In the genomic region with DNA sequence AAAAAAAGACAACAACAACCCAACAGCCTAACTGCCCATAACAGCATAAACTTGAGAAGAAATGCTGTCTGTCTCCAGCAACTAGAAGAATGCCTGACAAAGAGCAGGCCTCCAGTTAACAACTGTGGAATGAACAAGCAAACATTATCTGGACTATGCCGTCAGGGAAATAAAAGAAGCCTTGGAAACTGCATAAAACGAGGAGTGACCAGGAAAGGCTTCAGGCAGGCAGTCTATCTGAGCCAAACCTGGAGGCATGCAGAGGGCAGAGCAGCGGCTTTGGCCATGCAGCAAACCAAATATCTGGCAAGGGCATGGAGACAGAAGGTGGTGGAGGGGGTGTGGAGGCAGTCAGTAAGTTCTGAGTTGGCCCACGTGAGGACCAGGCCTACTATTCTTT, we compare ENCODE assay signal across 23 cellular contexts. TPM values are rescaled to one million over a fixed set of nuclear protein-coding genes. Genes with fewer than 3 reads are reported as not detected.
DNase-seq lines count a peak whose midpoint lies in the region; ATAC-seq and TF ChIP-seq lines count a peak whose summit lies in the region.
"Had no signal": no experiment of that assay in that cellular context is flagged by ENCODE, and none has a peak within 500 bp of the region (broad histone marks: within the 10 kb centered on the region; RNA-seq: fewer than 3 reads in every experiment).

No MANE protein-coding gene starts in this region.

- no peak for TF ChIP-seq CTCF in IMR-90 (conservative IDR thresholded peaks at IDR 0.05; ENCODE audit: low read depth, low read length)
- no peak for TF ChIP-seq CTCF in body of pancreas (IDR thresholded peaks at IDR 0.05)

- H3K4me1 Mint-ChIP-seq in activated T-cell treated with anti-CD3 and anti-CD28 coated beads, Interleukin-2, amount 50 U/mL, for 72 hours (ENCODE audit: low read depth) = peaks cover 31% of the 10 kb centered on the region

- H3K27me3 Mint-ChIP-seq in activated T-cell treated with anti-CD3 and anti-CD28 coated beads, Interleukin-2, amount 50 U/mL, for 72 hours (ENCODE audit: low read depth) = peaks cover 6% of the 10 kb centered on the region

- H2AFZ ChIP-seq in IMR-90 (replicated peaks; ENCODE audit: low read length, poor library complexity) = no peak overlapping the region
- H2AFZ ChIP-seq in trophoblast cell (ENCODE audit: insufficient read depth, low read length, poor library complexity) = no peak overlapping the region

- no peak overlapping the region for H3K56ac ChIP-seq in IMR-90 (ENCODE audit: extremely low read depth, insufficient read depth, low read length)

- intact Hi-C loops in IMR-90 (cut with micrococcal nuclease) (no loop called here), body of pancreas (cut with DNase I) (no loop called here)

- H3K9me1 ChIP-seq in IMR-90 (ENCODE audit: insufficient read depth, low read length) = no peaks in the 10 kb centered on the region

- H3K4me3 ChIP-seq in IMR-90 (ENCODE audit: insufficient read depth, low read depth, low read length) (no peak overlapping the region), body of pancreas (no peak overlapping the region), trophoblast cell (ENCODE audit: low read depth, low read length) (no peak overlapping the region)
- H3K4me3 ChIP-seq: breast epithelium, K562, lung, MG63 had no signal

- H3K9me3 ChIP-seq in IMR-90 (ENCODE audit: control insufficient read depth, insufficient read depth, low read length) (no peaks in the 10 kb centered on the region), body of pancreas (no peaks in the 10 kb centered on the region), trophoblast cell (ENCODE audit: insufficient read depth, low read depth, low read length) (no peaks in the 10 kb centered on the region)
- H3K9me3 ChIP-seq: breast epithelium, MG63 had no signal

- DNase-seq in IMR-90 (peak; percentile 25), body of pancreas (peak in 3 of 4 donors; percentile 25 to 43 (median 35)), left lobe of liver (ENCODE audit: low spot score) (no peak), trophoblast cell (no peak), HuH-7 (ENCODE audit: low spot score) (no peak)
- DNase-seq in activated CD4-positive, CD25-positive, alpha-beta regulatory T cell treated with anti-CD3 and anti-CD28 coated beads, Interleukin-2, amount 50 U/mL, for 72 hours = no peak
- DNase-seq in activated T-cell treated with anti-CD3 and anti-CD28 coated beads, Interleukin-2, amount 50 U/mL, for 72 hours = no peak
- DNase-seq: activated CD4-positive, alpha-beta memory T cell treated with anti-CD3 and anti-CD28 coated beads for 36 hours; activated effector memory CD4-positive, alpha-beta T cell treated with anti-CD3 and anti-CD28 coated beads, Interleukin-2, amount 50 U/mL, for 16 hours; foreskin fibroblast; HCEC 1CT; hippocampal formation; MG63; natural killer cell; NCI-H1436 treated with DMSO at 0.1 percent for 48 hours; NCI-H510A treated with DMSO at 0.1 percent for 48 hours; T-helper 17 cell had no signal

- H3K79me2 ChIP-seq in trophoblast cell (ENCODE audit: control insufficient read depth, insufficient read depth, low read length, poor library complexity) = no peaks in the 10 kb centered on the region

- no peak overlapping the region for H2AK9ac ChIP-seq in IMR-90 (replicated peaks; ENCODE audit: low read depth, low read length, poor library complexity)

- no peak overlapping the region for H2AK5ac ChIP-seq in IMR-90 (ENCODE audit: low read depth, low read length)
- no peak overlapping the region for H2AK5ac ChIP-seq in trophoblast cell (ENCODE audit: low read length)

- 0 out of 2 replicates have a peak, but pooled peaks cover 2% of the 10 kb centered on the region for H3K4me1 ChIP-seq in IMR-90 (ENCODE audit: control insufficient read depth, insufficient read depth, low read length)
- H3K4me1 ChIP-seq in body of pancreas = peaks cover 44% of the 10 kb centered on the region
- peaks cover 19 to 20% of the 10 kb centered on the region in 2 experiments for H3K4me1 ChIP-seq in trophoblast cell (ENCODE audit: control insufficient read depth in 1 of 2, insufficient read depth in 2 of 2, low read length in 2 of 2)
- H3K4me1 ChIP-seq: breast epithelium had no signal

- no peaks in the 10 kb centered on the region for H4K20me1 ChIP-seq in IMR-90 (ENCODE audit: insufficient read depth, low read length)

- no peak for TF ChIP-seq POLR2A in IMR-90 (IDR thresholded peaks at IDR 0.05; ENCODE audit: low read depth, low read length)
- TF ChIP-seq POLR2A in body of pancreas (IDR thresholded peaks at IDR 0.05) = no peak

- no peak overlapping the region for H4K12ac ChIP-seq in trophoblast cell (ENCODE audit: low read depth, low read length)

- H3K4ac ChIP-seq in IMR-90 (ENCODE audit: low read depth, low read length) = no peak overlapping the region
- H3K4ac ChIP-seq in trophoblast cell (ENCODE audit: low read depth, low read length) = no peak overlapping the region

- H3K4me2 ChIP-seq in IMR-90 (ENCODE audit: low read depth, low read length) (no peak overlapping the region), trophoblast cell (ENCODE audit: low read length) (peak overlapping the region; percentile 1)

- H3K27ac ChIP-seq in IMR-90 (ENCODE audit: insufficient read depth, low read length) (no peak overlapping the region), body of pancreas (no peak overlapping the region), trophoblast cell (ENCODE audit: low read depth, low read length) (no peak overlapping the region)

- dilution Hi-C loops in IMR-90 (cut with HindIII; ENCODE audit: low sequenced_read_pairs, unreplicated experiment) = no loop called here

- H3K36me3 Mint-ChIP-seq in activated T-cell treated with anti-CD3 and anti-CD28 coated beads, Interleukin-2, amount 50 U/mL, for 72 hours (ENCODE audit: insufficient read depth in 2 of 2) = peaks cover 0 to 3% of the 10 kb centered on the region in 2 donors
- H3K36me3 Mint-ChIP-seq: activated CD4-positive, alpha-beta memory T cell treated with anti-CD3 and anti-CD28 coated beads for 36 hours; natural killer cell; WTC11 had no signal

- no TSS peak for BruUV-seq in IMR-90 (replicated peaks; lab: Mats Ljungman, UMichigan)

- H3K9me3 Mint-ChIP-seq in activated T-cell treated with anti-CD3 and anti-CD28 coated beads, Interleukin-2, amount 50 U/mL, for 72 hours = no peaks in the 10 kb centered on the region
- H3K9me3 Mint-ChIP-seq: activated CD4-positive, alpha-beta memory T cell treated with anti-CD3 and anti-CD28 coated beads for 36 hours; natural killer cell had no signal

- no peak overlapping the region for H4K91ac ChIP-seq in IMR-90 (ENCODE audit: insufficient read depth, low read depth, low read length)
- no peak overlapping the region for H4K91ac ChIP-seq in trophoblast cell (ENCODE audit: low read depth, low read length)

- peak; percentile 53 for ATAC-seq in IMR-90 (ENCODE audit: low read depth)
- ATAC-seq in body of pancreas = no peak
- peak; percentile 41 for ATAC-seq in left lobe of liver
- ATAC-seq in GM19455 (IDR thresholded peaks at IDR 0.05; ENCODE audit: unreplicated experiment) = no peak
- no peak for ATAC-seq in activated T-cell treated with anti-CD3 and anti-CD28 coated beads, Interleukin-2, amount 50 U/mL, for 72 hours (replicated peaks in 1 of 2)
- ATAC-seq: K562, natural killer cell, T-helper 17 cell had no signal

- no peak overlapping the region for H2BK5ac ChIP-seq in IMR-90 (ENCODE audit: low read depth, low read length, poor library complexity, severe bottlenecking)
- no peak overlapping the region for H2BK5ac ChIP-seq in trophoblast cell (ENCODE audit: low read depth, low read length, poor library complexity)

- H3K9ac ChIP-seq in IMR-90 (ENCODE audit: low read depth, low read length) = no peak overlapping the region
- H3K9ac ChIP-seq in trophoblast cell (ENCODE audit: low read length) = no peak overlapping the region

- H2BK20ac ChIP-seq in IMR-90 (ENCODE audit: low read depth, low read length) = no peak overlapping the region

- no peak overlapping the region for H2BK12ac ChIP-seq in trophoblast cell (ENCODE audit: low read length)

- no peak overlapping the region for H4K5ac ChIP-seq in IMR-90 (ENCODE audit: low read depth, low read length)

- TF ChIP-seq RAD21 in IMR-90 (IDR thresholded peaks at IDR 0.05; ENCODE audit: low read length) = no peak

- no peak overlapping the region for H2BK120ac ChIP-seq in IMR-90 (ENCODE audit: low read depth, low read length)
- no peak overlapping the region for H2BK120ac ChIP-seq in trophoblast cell (ENCODE audit: insufficient read depth, low read length, poor library complexity)

- in situ Hi-C loops in IMR-90 (cut with MboI; ENCODE audit: low sequenced_read_pairs) = no loop called here

- CTCF ChIA-PET in IMR-90 (lab: Yijun Ruan, JAX) = no interaction called here

- H3K23ac ChIP-seq in IMR-90 (ENCODE audit: low read depth, low read length) = 0 out of 2 replicates have a peak overlapping the region, but pooled peaks have one; percentile 15
- no peak overlapping the region for H3K23ac ChIP-seq in trophoblast cell (ENCODE audit: low read length)

- H3K79me1 ChIP-seq in IMR-90 (ENCODE audit: low read depth in 1 of 2, low read length in 2 of 2) = no peaks in the 10 kb centered on the region
- H3K79me1 ChIP-seq in trophoblast cell (ENCODE audit: low read length) = no peaks in the 10 kb centered on the region

- no peaks in the 10 kb centered on the region for H3K36me3 ChIP-seq in IMR-90 (ENCODE audit: control insufficient read depth, insufficient read depth, low read length)
- H3K36me3 ChIP-seq in body of pancreas (replicated peaks in 1 of 2; ENCODE audit: insufficient read depth in 1 of 2, low read depth in 2 of 2) = no peaks in the 10 kb centered on the region
- H3K36me3 ChIP-seq in trophoblast cell (ENCODE audit: control insufficient read depth in 1 of 2, insufficient read depth in 2 of 2, low read length in 2 of 2) = no peaks in the 10 kb centered on the region
- H3K36me3 ChIP-seq: breast epithelium, MG63 had no signal

- H3K27ac Mint-ChIP-seq in activated T-cell treated with anti-CD3 and anti-CD28 coated beads, Interleukin-2, amount 50 U/mL, for 72 hours = no peak overlapping the region
- H3K27ac Mint-ChIP-seq: activated CD4-positive, alpha-beta memory T cell treated with anti-CD3 and anti-CD28 coated beads for 36 hours; natural killer cell; T-helper 17 cell had no signal

- no peak overlapping the region for H3K14ac ChIP-seq in IMR-90 (replicated peaks; ENCODE audit: low read depth, low read length)
- H3K14ac ChIP-seq in trophoblast cell (ENCODE audit: low read length) = no peak overlapping the region

- H3K18ac ChIP-seq in IMR-90 (ENCODE audit: low read depth, low read length) (no peak overlapping the region), trophoblast cell (ENCODE audit: low read length) (no peak overlapping the region)

- WGBS in IMR-90 (ENCODE audit: extremely low coverage in 2 of 2, insufficient read length in 1 of 2), 2 experiments = 36% methylated on average over 3 of the region's 4 CpGs; no CpG with 5 or more reads in 1 of the 2 experiments
- 33 to 38% methylated on average over 4 of the region's 4 CpGs for WGBS in body of pancreas, 2 donors
- no CpG with 5 or more reads among the region's 4 CpGs for WGBS in trophoblast cell (ENCODE audit: extremely low coverage, insufficient coverage, insufficient read length)

- POLR2A ChIA-PET in IMR-90 (lab: Charles Lee; ENCODE audit: unreplicated experiment) = no interaction called here

- H2BK15ac ChIP-seq in IMR-90 (ENCODE audit: low read depth, low read length) = no peak overlapping the region

- H4K8ac ChIP-seq in IMR-90 (ENCODE audit: low read depth in 2 of 2, low read length in 2 of 2) = no peak overlapping the region
- H4K8ac ChIP-seq in trophoblast cell (ENCODE audit: low read depth, low read length) = no peak overlapping the region

- H3K4me3 Mint-ChIP-seq in activated T-cell treated with anti-CD3 and anti-CD28 coated beads, Interleukin-2, amount 50 U/mL, for 72 hours = no peak overlapping the region
- H3K4me3 Mint-ChIP-seq: activated CD4-positive, alpha-beta memory T cell treated with anti-CD3 and anti-CD28 coated beads for 36 hours; CD14-positive monocyte; T-helper 17 cell; WTC11 had no signal

- H3K27me3 ChIP-seq in IMR-90 (ENCODE audit: control insufficient read depth, insufficient read depth, low read length) = peaks cover 32% of the 10 kb centered on the region
- H3K27me3 ChIP-seq in body of pancreas = no peaks in the 10 kb centered on the region
- peaks cover 6% of the 10 kb centered on the region for H3K27me3 ChIP-seq in trophoblast cell (ENCODE audit: insufficient read depth, low read length)
- H3K27me3 ChIP-seq: breast epithelium, MG63 had no signal

RNA-seq across cellular contexts. Expression of gene HES6, which starts 11.1 kb away (rescaled TPM):
- total RNA-seq in IMR-90 (2012; rRNA removed) = 1.3 and 1.4 TPM in 2 replicates
- polyA plus RNA-seq in IMR-90 (2012; rRNA removed) = 3.3 TPM in 2 replicates
- polyA plus RNA-seq in IMR-90 (2012; cell fraction: cytosol; rRNA removed) = 3.6 and 6.2 TPM in 2 replicates
- 9.5 and 25.2 TPM in 2 replicates for polyA plus RNA-seq in IMR-90 (2012; cell fraction: nucleus; rRNA removed; ENCODE audit: low replicate concordance)
- total RNA-seq in body of pancreas = 10 to 100 TPM; 15.5 to 29.3 TPM
- total RNA-seq in left lobe of liver = 5.3 TPM
- 4.2 and 4.3 TPM in 2 replicates for polyA plus RNA-seq in trophoblast cell (2013)
- total RNA-seq in activated T-cell treated with anti-CD3 and anti-CD28 coated beads, Interleukin-2, amount 50 U/mL, for 72 hours = 1 to 10 TPM; 1.6 to 2.0 TPM

RNA-seq across cellular contexts. Expression of gene ILKAP, which starts 25.2 kb away (rescaled TPM):
- total RNA-seq in IMR-90 (2012; rRNA removed) (13.3 and 15.3 TPM in 2 replicates), body of pancreas (10 to 100 TPM; 22.8 to 44.8 TPM), left lobe of liver (20.1 TPM)
- polyA plus RNA-seq in IMR-90 (2012; rRNA removed) = 44.2 and 44.4 TPM in 2 replicates
- polyA plus RNA-seq in IMR-90 (2012; cell fraction: cytosol; rRNA removed) = 23.3 and 46.0 TPM in 2 replicates
- 79.8 and 140 TPM in 2 replicates for polyA plus RNA-seq in IMR-90 (2012; cell fraction: nucleus; rRNA removed; ENCODE audit: low replicate concordance)
- 20.9 and 21.5 TPM in 2 replicates for polyA plus RNA-seq in trophoblast cell (2013)
- total RNA-seq in activated T-cell treated with anti-CD3 and anti-CD28 coated beads, Interleukin-2, amount 50 U/mL, for 72 hours = 10 to 100 TPM; 53.2 to 55.5 TPM

RNA-seq across cellular contexts. Expression of gene PER2, which starts 59.7 kb away (rescaled TPM):
- total RNA-seq in IMR-90 (2012; rRNA removed) (2.8 and 3.2 TPM in 2 replicates), body of pancreas (10 to 100 TPM; 10.9 to 21.8 TPM), left lobe of liver (8.0 TPM)
- 1.7 and 2.1 TPM in 2 replicates for polyA plus RNA-seq in IMR-90 (2012; rRNA removed)
- 0.60 and 0.80 TPM in 2 replicates for polyA plus RNA-seq in IMR-90 (2012; cell fraction: cytosol; rRNA removed)
- polyA plus RNA-seq in IMR-90 (2012; cell fraction: nucleus; rRNA removed; ENCODE audit: low replicate concordance) = 4.5 and 5.2 TPM in 2 replicates
- polyA plus RNA-seq in trophoblast cell (2013) = 2.0 and 2.2 TPM in 2 replicates
- total RNA-seq in activated T-cell treated with anti-CD3 and anti-CD28 coated beads, Interleukin-2, amount 50 U/mL, for 72 hours = 10 to 100 TPM in 1 of 2 donors, 1 to 10 TPM in 1; 8.9 to 12.4 TPM

Comparison
In these comparisons a context has a peak if more than half of its experiments do, and no peak if none do; other contexts are left out.
1. ATAC-seq: peak in IMR-90 (single experiment) and left lobe of liver (single experiment); none in body of pancreas (single experiment), GM19455 (single experiment) and activated T-cell treated with anti-CD3 and anti-CD28 coated beads, Interleukin-2, amount 50 U/mL, for 72 hours (0 of 2).
2. DNase-seq: peak in IMR-90 (single experiment) and body of pancreas (3 of 4); none in left lobe of liver (single experiment), trophoblast cell (0 of 2), HuH-7 (single experiment), activated CD4-positive, CD25-positive, alpha-beta regulatory T cell treated with anti-CD3 and anti-CD28 coated beads, Interleukin-2, amount 50 U/mL, for 72 hours (single experiment) and activated T-cell treated with anti-CD3 and anti-CD28 coated beads, Interleukin-2, amount 50 U/mL, for 72 hours (0 of 2).